Comparison of ENCODE assay signal across 17 cellular contexts in the genomic region with DNA sequence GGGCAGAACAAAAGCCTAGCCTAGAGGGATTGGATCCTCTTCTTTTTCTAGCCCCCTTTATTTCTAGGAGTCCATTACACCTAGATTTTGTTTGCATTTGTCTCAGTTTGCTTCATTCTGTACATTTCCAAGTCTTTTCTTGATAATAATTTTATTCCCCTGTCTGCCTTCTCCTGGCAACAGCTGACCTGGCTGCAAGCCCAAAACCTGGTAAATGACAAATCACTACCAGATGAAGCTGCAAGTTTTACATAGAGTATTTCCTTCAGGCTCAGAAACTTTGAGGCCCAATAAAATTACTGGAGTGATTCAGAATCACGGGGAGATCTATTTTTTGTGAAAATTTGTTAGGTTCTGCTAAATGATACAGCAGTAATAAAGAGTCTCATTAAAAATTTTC. TPM values are rescaled to one million over a fixed set of nuclear protein-coding genes. Genes with fewer than 3 reads are reported as not detected.
DNase-seq lines count a peak whose midpoint lies in the region; ATAC-seq, FAIRE-seq and TF ChIP-seq lines count a peak whose summit lies in the region.
"Had no signal": no experiment of that assay in that cellular context is flagged by ENCODE, and none has a peak within 500 bp of the region (broad histone marks: within the 10 kb centered on the region; RNA-seq: fewer than 3 reads in every experiment).

No MANE protein-coding gene starts in this region.

- DNase-seq in right cardiac atrium (peak in 2 of 3 donors; percentile 16 to 31), Right ventricle myocardium superior (no peak), RPMI8226 (peak; percentile 15), fibroblast of gingiva (ENCODE audit: low read depth) (peak; percentile 86), NCI-H1436 (lab: John Stamatoyannopoulos, UW) (no peak), psoas muscle (no peak), GM12891 (ENCODE audit: insufficient read length, low spot score) (no peak)
- no peak for DNase-seq in activated naive CD4-positive, alpha-beta T cell treated with Interleukin-2 at 50 U/mL for 16 hours
- DNase-seq: activated CD4-positive, alpha-beta memory T cell treated with anti-CD3 and anti-CD28 coated beads for 36 hours; DMS79 treated with DMSO at 0.1 percent for 48 hours; effector CD8-positive, alpha-beta T cell; glutamatergic neuron had no signal

- TF ChIP-seq CTCF in psoas muscle (IDR thresholded peaks at IDR 0.05), result no peak

- no peaks in the 10 kb centered on the region for H3K9me3 ChIP-seq in right cardiac atrium (ENCODE audit: control insufficient read depth, low read length)
- peaks cover 6% of the 10 kb centered on the region for H3K9me3 ChIP-seq in psoas muscle
- H3K9me3 ChIP-seq: prostate gland had no signal

- FAIRE-seq in GM12891 (lab: Jason Lieb, UNC), result no peak
- FAIRE-seq: GM12892, keratinocyte had no signal

- H3K4me1 ChIP-seq in right cardiac atrium (ENCODE audit: control insufficient read depth, insufficient read depth, low read length) (no peaks in the 10 kb centered on the region), psoas muscle (no peaks in the 10 kb centered on the region)
- H3K4me1 ChIP-seq: prostate gland had no signal

- no peaks in the 10 kb centered on the region for H3K36me3 ChIP-seq in psoas muscle (ENCODE audit: insufficient read depth in 1 of 2, low read depth in 1 of 2)
- H3K36me3 ChIP-seq: prostate gland had no signal

- WGBS in right cardiac atrium, result 53% methylated on average over 1 of the region's 1 CpG
- 18 to 31% (median 23%) methylated on average over 1 of the region's 1 CpG for WGBS in psoas muscle, 3 donors

- no peak for TF ChIP-seq POLR2A in GM12891 (IDR thresholded peaks at IDR 0.05; ENCODE audit: low read depth, low read length)

- H3K27ac ChIP-seq in right cardiac atrium (ENCODE audit: low read length), result no peak overlapping the region
- H3K27ac ChIP-seq in psoas muscle, result no peak overlapping the region
- H3K27ac ChIP-seq: prostate gland had no signal

- H3K27me3 ChIP-seq in right cardiac atrium (ENCODE audit: control insufficient read depth, insufficient read depth) (no peaks in the 10 kb centered on the region), psoas muscle (ENCODE audit: insufficient read depth in 3 of 3, low read length in 2 of 3) (no peaks in the 10 kb centered on the region)

- no peak for ATAC-seq in right cardiac atrium
- ATAC-seq in Right ventricle myocardium superior (ENCODE audit: poor library complexity), result no peak
- ATAC-seq in psoas muscle, result no peak

- H3K4me3 ChIP-seq in right cardiac atrium (ENCODE audit: low read length) (no peak overlapping the region), psoas muscle (no peak overlapping the region)
- H3K4me3 ChIP-seq: prostate gland had no signal

- intact Hi-C loops in right cardiac atrium (cut with DNase I) (no loop called here), Right ventricle myocardium superior (cut with DNase I) (no loop called here), psoas muscle (cut with DNase I) (no loop called here)

TF ChIP-seq in GM12891, 5 proteins besides CTCF, POLR2A, EP300 and RAD21:
- TF ChIP-seq PAX5 (IDR thresholded peaks at IDR 0.05; ENCODE audit: insufficient read depth, low read length, severe bottlenecking) (no peak), TAF1 (IDR thresholded peaks at IDR 0.05; ENCODE audit: low read depth, low read length) (no peak), POLR2AphosphoS5 (IDR thresholded peaks at IDR 0.05; ENCODE audit: low read depth, low read length) (no peak), POU2F2 (IDR thresholded peaks at IDR 0.05; ENCODE audit: low read depth, low read length) (no peak), SPI1 (IDR thresholded peaks at IDR 0.05; ENCODE audit: low read depth, low read length) (no peak)

RNA-seq across cellular contexts. Expression of gene LHX8, which starts 36.5 kb away (rescaled TPM):
- not detected for total RNA-seq in right cardiac atrium
- not detected for polyA plus RNA-seq in right cardiac atrium
- not detected for total RNA-seq in Right ventricle myocardium superior
- not detected for total RNA-seq in psoas muscle
- not detected for polyA plus RNA-seq in psoas muscle
- not detected for polyA plus RNA-seq in GM12891 (2012; ENCODE audit: low read depth, missing spikeins)
- total RNA-seq: activated CD4-positive, alpha-beta memory T cell treated with anti-CD3 and anti-CD28 coated beads for 36 hours; activated T-helper 2 cell treated with anti-CD3 and anti-CD28 coated beads, Interferon-gamma antibody, Interleukin-2, Interleukin-4, amounts not matched to agents 10 μg/mL and 5 μg/mL and 100 μg/mL, durations not matched to agents 14 hours and 24 hours and 36 hours; HT-29 had no signal
- polyA plus RNA-seq: keratinocyte had no signal

Comparison
In these comparisons a context has a peak if more than half of its experiments do, and no peak if none do; other contexts are left out.
1. DNase-seq: peak in right cardiac atrium (2 of 3), RPMI8226 (single experiment) and fibroblast of gingiva (single experiment); none in Right ventricle myocardium superior (single experiment), activated naive CD4-positive, alpha-beta T cell treated with Interleukin-2 at 50 U/mL for 16 hours (single experiment), NCI-H1436 (single experiment), psoas muscle (0 of 2) and GM12891 (single experiment).